ENCODE assay signal across 10 cellular contexts in the genomic region with DNA sequence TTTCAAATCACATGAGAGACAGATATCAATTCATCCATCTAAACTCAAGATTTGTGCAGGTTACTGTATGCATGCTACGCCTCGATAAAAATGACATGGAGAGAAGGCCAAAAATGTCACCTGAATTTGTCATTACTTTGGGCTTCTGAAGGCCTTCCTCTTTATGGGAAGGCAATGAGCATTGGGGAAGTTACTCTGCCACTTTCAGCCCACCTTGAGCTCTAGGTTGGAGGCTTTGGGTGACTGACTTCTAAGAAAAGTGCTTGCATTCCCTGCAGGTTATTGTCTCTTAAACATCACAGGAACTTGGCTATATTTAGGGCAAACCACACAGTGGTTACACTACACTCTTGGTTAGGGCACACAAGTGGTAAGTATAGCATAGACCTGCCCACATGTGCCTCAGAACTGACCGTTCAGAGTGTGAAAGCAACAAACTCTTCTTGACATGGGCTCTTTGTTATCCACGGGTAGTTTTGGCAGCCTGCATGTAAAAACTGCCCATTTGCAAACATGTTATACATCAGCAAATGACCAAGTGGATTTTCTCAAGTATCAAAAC.
A peak's percentile ranks its signal among the peaks of the same experiment; 100 is the strongest.
DNase-seq lines count a peak whose midpoint lies in the region; ATAC-seq and TF ChIP-seq lines count a peak whose summit lies in the region.
"Had no signal": no experiment of that assay in that cellular context is flagged by ENCODE, and none has a peak within 500 bp of the region (broad histone marks: within the 10 kb centered on the region; RNA-seq: fewer than 3 reads in every experiment).

No MANE protein-coding gene starts in this region.

- DNase-seq in mucosa of descending colon (no peak), ascending aorta (ENCODE audit: low spot score in 2 of 2) (no peak), osteoblast (ENCODE audit: insufficient read length, low spot score, missing footprints) (no peak)
- DNase-seq in activated T-cell treated with anti-CD3 and anti-CD28 coated beads, Interleukin-2, amount 50 U/mL, for 1 hour, result no peak
- DNase-seq in stimulated activated CD4-positive, alpha-beta T cell treated with anti-CD3 and anti-CD28 coated beads, Interleukin-1b, Interleukin-23, amount 100 ng/mL, for 48 hours, result no peak
- DNase-seq: activated CD4-positive, alpha-beta T cell treated with anti-CD3 and anti-CD28 coated beads, Interleukin-2, amount 50 U/mL, for 1 hour; T-helper 1 cell had no signal

- H3K36me3 ChIP-seq in mucosa of descending colon (ENCODE audit: low read depth) (no peaks in the 10 kb centered on the region), ascending aorta (no peaks in the 10 kb centered on the region), osteoblast (ENCODE audit: insufficient read depth, low read length) (no peaks in the 10 kb centered on the region)

- H3K9me3 ChIP-seq in mucosa of descending colon, result no peaks in the 10 kb centered on the region
- H3K9me3 ChIP-seq in ascending aorta, result no peaks in the 10 kb centered on the region
- H3K9me3 ChIP-seq in osteoblast (ENCODE audit: low read depth, low read length), result no peaks in the 10 kb centered on the region

- intact Hi-C loops in mucosa of descending colon (cut with DNase I, micrococcal nuclease), result no loop called here
- intact Hi-C loops in ascending aorta (cut with DNase I), result no loop called here

- H2AFZ ChIP-seq in osteoblast (ENCODE audit: low read length), result no peak overlapping the region

- no peaks in the 10 kb centered on the region for H3K27me3 ChIP-seq in ascending aorta
- H3K27me3 ChIP-seq in osteoblast (ENCODE audit: insufficient read depth, low read length), result no peaks in the 10 kb centered on the region

- H3K79me2 ChIP-seq in osteoblast (ENCODE audit: insufficient read depth, low read length), result no peaks in the 10 kb centered on the region

- TF ChIP-seq CTCF in mucosa of descending colon (IDR thresholded peaks at IDR 0.05), result no peak
- TF ChIP-seq CTCF in ascending aorta (IDR thresholded peaks at IDR 0.05), result no peak
- no peak for TF ChIP-seq CTCF in osteoblast (IDR thresholded peaks at IDR 0.05; ENCODE audit: extremely low read depth, low read depth, low read length)

- ATAC-seq in GM18867 (IDR thresholded peaks at IDR 0.05; ENCODE audit: unreplicated experiment) (peak; percentile 99), GM21717 (IDR thresholded peaks at IDR 0.05; ENCODE audit: unreplicated experiment) (peak; percentile 90), HG03280 (IDR thresholded peaks at IDR 0.05; ENCODE audit: unreplicated experiment) (peak; percentile 81), mucosa of descending colon (peak; percentile 25)

- H4K20me1 ChIP-seq in osteoblast (ENCODE audit: insufficient read depth, low read length), result no peaks in the 10 kb centered on the region

- H3K4me2 ChIP-seq in osteoblast (ENCODE audit: insufficient read depth, low read length), result no peak overlapping the region

- H3K4me1 ChIP-seq in mucosa of descending colon (ENCODE audit: low read depth), result no peaks in the 10 kb centered on the region
- H3K4me1 ChIP-seq in ascending aorta, result no peaks in the 10 kb centered on the region
- H3K4me1 ChIP-seq in osteoblast (ENCODE audit: insufficient read depth, low read length), result no peaks in the 10 kb centered on the region

- H3K27ac ChIP-seq in ascending aorta (no peak overlapping the region), osteoblast (ENCODE audit: low read depth, low read length) (no peak overlapping the region)

- H3K4me3 ChIP-seq in mucosa of descending colon (no peak overlapping the region), ascending aorta (no peak overlapping the region), osteoblast (ENCODE audit: insufficient read depth, low read length) (no peak overlapping the region)

Comparison
In these comparisons a context has a peak if more than half of its experiments do, and no peak if none do; other contexts are left out.
1. ATAC-seq: peak in every context shown above with its lines; median percentile 99 in GM18867; 90 in GM21717; 81 in HG03280; 25 in mucosa of descending colon.